In the genomic region with DNA sequence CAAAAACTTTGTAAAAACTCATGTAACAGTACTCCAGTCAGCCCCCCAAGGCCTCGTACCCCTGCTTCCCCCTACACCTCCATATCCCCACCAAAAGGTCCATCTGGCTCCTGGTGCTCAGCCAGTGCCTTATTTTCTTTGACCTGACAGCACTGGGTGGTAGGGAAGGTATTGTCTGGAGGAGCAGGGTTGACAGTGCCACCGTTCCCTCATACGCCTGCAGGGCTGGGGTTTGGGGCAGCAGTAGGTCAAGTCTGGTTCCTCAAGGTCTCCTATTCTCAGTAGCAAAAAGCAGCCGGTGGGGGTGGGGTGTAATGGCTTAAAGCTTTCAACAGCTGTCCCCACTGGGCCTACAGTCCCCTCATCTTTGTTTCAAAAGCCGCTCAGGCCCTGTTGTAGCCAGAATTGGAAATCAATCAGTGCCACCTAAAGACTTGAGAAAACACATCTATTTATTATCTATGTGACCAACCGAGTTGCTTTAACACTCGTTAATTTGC, we compare ENCODE assay signal across 24 cellular contexts.
"Had no signal": no experiment of that assay in that cellular context is flagged by ENCODE, and none has a peak within 500 bp of the region (broad histone marks: within the 10 kb centered on the region; RNA-seq: fewer than 3 reads in every experiment).

No MANE protein-coding gene starts in this region.

- ATAC-seq: activated T-cell treated with anti-CD3 and anti-CD28 coated beads, Interleukin-2, amount 50 U/mL, for 72 hours had no signal

- H3K4me2 ChIP-seq: KMS-11, SK-N-SH had no signal

- H3K4me1 ChIP-seq: Peyer's patch, SJCRH30 had no signal

- H3K27me3 ChIP-seq: brain microvascular endothelial cell, cardiac muscle cell, MG63, Peyer's patch, SJCRH30 had no signal

- DNase-seq: activated CD4-positive, alpha-beta memory T cell treated with anti-CD3 and anti-CD28 coated beads for 36 hours; activated CD4-positive, alpha-beta T cell treated with anti-CD3 and anti-CD28 coated beads, Interleukin-2, amount 10 ng/mL, durations not matched to agents 7 days and 5 days; activated CD4-positive, CD25-positive, alpha-beta regulatory T cell; activated CD8-positive, alpha-beta memory T cell treated with anti-CD3 and anti-CD28 coated beads, Interleukin-2, amount 50 U/mL, for 4 hours; activated gamma-delta T cell treated with Interleukin-2 at 50 U/mL for 16 hours; activated naive CD4-positive, alpha-beta T cell treated with anti-CD3 and anti-CD28 coated beads, Interleukin-2, amount 10 ng/mL, durations not matched to agents 7 days and 5 days; activated naive CD8-positive, alpha-beta T cell treated with anti-CD3 and anti-CD28 coated beads for 36 hours; activated T-cell treated with anti-CD3 and anti-CD28 coated beads, Interleukin-2, amount 50 U/mL, for 72 hours; brain microvascular endothelial cell; MG63; MV-4-11; NCI-H1092 treated with DMSO at 0.1 percent for 48 hours; NCI-H1417 treated with DMSO at 0.1 percent for 48 hours; NCI-H187; NCI-H2081; NCI-H510A treated with DMSO at 0.1 percent for 48 hours; NK-92 treated with Interleukin-12 subunit alpha and Interleukin-12 subunit beta, amount 100 ng/mL, for 24 hours; Peyer's patch; Right ventricle myocardium superior; SK-N-SH had no signal

- H3K9me3 ChIP-seq: MG63, Peyer's patch, SJCRH30, SK-N-SH had no signal

- H3K4me3 ChIP-seq: cardiac muscle cell, MG63, Peyer's patch, SJCRH30 had no signal

- H3K27ac ChIP-seq: brain microvascular endothelial cell, cardiac muscle cell, KMS-11, Peyer's patch, RWPE1, SJCRH30 had no signal

- H3K36me3 ChIP-seq: brain microvascular endothelial cell, cardiac muscle cell, MG63, Peyer's patch, SJCRH30 had no signal

- H3K9ac ChIP-seq: KMS-11, SK-N-SH had no signal
